ENCODE assay signal across 15 cellular contexts in genomic region chr12:48973084-48973483, GRCh38. TPM values are rescaled to one million over a fixed set of nuclear protein-coding genes. Genes with fewer than 3 reads are reported as not detected.
A peak's percentile ranks its signal among the peaks of the same experiment; 100 is the strongest.
DNase-seq lines count a peak whose midpoint lies in the region; ATAC-seq and TF ChIP-seq lines count a peak whose summit lies in the region.
"Had no signal": no experiment of that assay in that cellular context is flagged by ENCODE, and none has a peak within 500 bp of the region (broad histone marks: within the 10 kb centered on the region; RNA-seq: fewer than 3 reads in every experiment).

No MANE protein-coding gene starts in this region.

- ATAC-seq in GM23338, result no peak
- ATAC-seq: K562 had no signal

- intact Hi-C loops in ovary (cut with DNase I), result no loop called here

- no peaks in the 10 kb centered on the region for H3K79me2 ChIP-seq in GM23338 (replicated peaks; ENCODE audit: insufficient read depth)
- H3K79me2 ChIP-seq in osteoblast (ENCODE audit: insufficient read depth, low read length), result no peaks in the 10 kb centered on the region

- H3K27ac ChIP-seq in BLaER1 treated with 17β-estradiol and CSF1 and Interleukin-3, amounts not matched to agents 10 nM and 100 nM, result no peak overlapping the region
- H3K27ac ChIP-seq in GM23338 (ENCODE audit: low read depth), result no peak overlapping the region
- H3K27ac ChIP-seq in osteoblast (ENCODE audit: low read depth, low read length), result no peak overlapping the region
- H3K27ac ChIP-seq in ovary, result no peak overlapping the region
- H3K27ac ChIP-seq: GM23248 had no signal

- no peak overlapping the region for H3K27ac Mint-ChIP-seq in GM23338

- peaks cover 36 to 59% (median 47%) of the 10 kb centered on the region in 10 experiments for H3K4me1 ChIP-seq in BLaER1 treated with 17β-estradiol and CSF1 and Interleukin-3, amounts not matched to agents 10 nM and 100 nM
- peaks cover 35% of the 10 kb centered on the region for H3K4me1 ChIP-seq in GM23338 (ENCODE audit: insufficient read depth)
- H3K4me1 ChIP-seq in osteoblast (ENCODE audit: insufficient read depth, low read length), result peaks cover 47% of the 10 kb centered on the region
- peaks cover 4% of the 10 kb centered on the region for H3K4me1 ChIP-seq in ovary (ENCODE audit: insufficient read depth)

- TF ChIP-seq POLR2A in ovary (IDR thresholded peaks at IDR 0.05), result no peak

- TF ChIP-seq EP300 in ovary (IDR thresholded peaks at IDR 0.05), result no peak

- peaks cover 43% of the 10 kb centered on the region for H3K4me1 Mint-ChIP-seq in GM23338

- H3K4me3 Mint-ChIP-seq in GM23338, result no peak overlapping the region; the same call in 2 of the 3 replicates

- peak overlapping the region in 7 of 11 experiments; percentile 41 to 89 (median 73); a peak in 12 of 22 replicates for H3K4me2 ChIP-seq in BLaER1 treated with 17β-estradiol and CSF1 and Interleukin-3, amounts not matched to agents 10 nM and 100 nM
- no peak overlapping the region for H3K4me2 ChIP-seq in GM23338
- H3K4me2 ChIP-seq in osteoblast (ENCODE audit: insufficient read depth, low read length), result peak overlapping the region; percentile 64

- no peaks in the 10 kb centered on the region; the same call in 2 of the 3 replicates for H3K9me3 Mint-ChIP-seq in GM23338

- peaks cover 0 to 9% (median 0%) of the 10 kb centered on the region in 11 experiments; a peak in 5 of 22 replicates for H3K9me3 ChIP-seq in BLaER1 treated with 17β-estradiol and CSF1 and Interleukin-3, amounts not matched to agents 10 nM and 100 nM (replicated peaks in 1 of 11)
- H3K9me3 ChIP-seq in osteoblast (ENCODE audit: low read depth, low read length) (no peaks in the 10 kb centered on the region), ovary (no peaks in the 10 kb centered on the region)

- H3K36me3 ChIP-seq in BLaER1 treated with 17β-estradiol and CSF1 and Interleukin-3, amounts not matched to agents 10 nM and 100 nM, result no peaks in the 10 kb centered on the region
- H3K36me3 ChIP-seq in GM23338 (ENCODE audit: insufficient read depth), result no peaks in the 10 kb centered on the region
- H3K36me3 ChIP-seq in osteoblast (ENCODE audit: insufficient read depth, low read length), result no peaks in the 10 kb centered on the region
- no peaks in the 10 kb centered on the region for H3K36me3 ChIP-seq in ovary

- no peak for TF ChIP-seq CTCF in GM23338 (conservative IDR thresholded peaks at IDR 0.05; ENCODE audit: low read depth in 2 of 2)
- no peak for TF ChIP-seq CTCF in osteoblast (IDR thresholded peaks at IDR 0.05; ENCODE audit: extremely low read depth, low read depth, low read length)
- TF ChIP-seq CTCF in ovary (IDR thresholded peaks at IDR 0.05), result no peak

- H3K9ac ChIP-seq in BLaER1 treated with 17β-estradiol and CSF1 and Interleukin-3, amounts not matched to agents 10 nM and 100 nM, result no peak overlapping the region
- H3K9ac ChIP-seq: GM23248 had no signal

- H2AFZ ChIP-seq in GM23338, result no peak overlapping the region
- no peak overlapping the region for H2AFZ ChIP-seq in osteoblast (ENCODE audit: low read length)
- H2AFZ ChIP-seq: GM23248 had no signal

- H3K36me3 Mint-ChIP-seq in GM23338 (ENCODE audit: low read depth), result no peaks in the 10 kb centered on the region; the same call in 1 of the 3 replicates

- peaks cover 100% of the 10 kb centered on the region for H3K27me3 Mint-ChIP-seq in GM23338 (ENCODE audit: insufficient read depth, low read depth, poor library complexity)

- H3F3A ChIP-seq in GM23338 (replicated peaks; ENCODE audit: low read depth), result peaks cover 20% of the 10 kb centered on the region; the same call in 1 of the 2 replicates

- H4K20me1 ChIP-seq in BLaER1 treated with 17β-estradiol and CSF1 and Interleukin-3, amounts not matched to agents 10 nM and 100 nM, result peaks cover 0 to 85% (median 41%) of the 10 kb centered on the region in 11 experiments; a peak in 19 of 22 replicates
- peaks cover 22% of the 10 kb centered on the region for H4K20me1 ChIP-seq in GM23338 (replicated peaks; ENCODE audit: insufficient read depth)
- peaks cover 4% of the 10 kb centered on the region for H4K20me1 ChIP-seq in osteoblast (ENCODE audit: insufficient read depth, low read length)

- peaks cover 100% of the 10 kb centered on the region in 11 experiments for H3K27me3 ChIP-seq in BLaER1 treated with 17β-estradiol and CSF1 and Interleukin-3, amounts not matched to agents 10 nM and 100 nM
- H3K27me3 ChIP-seq in GM23338 (ENCODE audit: insufficient read depth), result peaks cover 100% of the 10 kb centered on the region
- H3K27me3 ChIP-seq in osteoblast (ENCODE audit: insufficient read depth, low read length), result peaks cover 35% of the 10 kb centered on the region
- H3K27me3 ChIP-seq in ovary, result peaks cover under 1% of the 10 kb centered on the region

- WGBS in ovary, 3 donors, result 31 to 51% (median 33%) methylated on average over 1 of the region's 1 CpG

- H3K4me3 ChIP-seq in BLaER1 treated with 17β-estradiol and CSF1 and Interleukin-3, amounts not matched to agents 10 nM and 100 nM, result 0 out of 20 replicates have a peak overlapping the region, but pooled peaks of 1 of the 10 experiments have one; percentile 18
- no peak overlapping the region for H3K4me3 ChIP-seq in GM23338
- H3K4me3 ChIP-seq in osteoblast (ENCODE audit: insufficient read depth, low read length), result no peak overlapping the region
- H3K4me3 ChIP-seq in ovary, result no peak overlapping the region
- H3K4me3 ChIP-seq: GM23248, K562 had no signal

- DNase-seq in GM23338 (ENCODE audit: low spot score), result no peak
- DNase-seq in epidermal melanocyte (ENCODE audit: insufficient read length, low spot score), result peak; percentile 13
- peak; percentile 79 for DNase-seq in osteoblast (ENCODE audit: insufficient read length, low spot score, missing footprints)
- no peak for DNase-seq in RKO (ENCODE audit: low spot score)
- no peak for DNase-seq in DMS53 treated with DMSO at 0.1 percent for 48 hours (lab: John Stamatoyannopoulos, UW; ENCODE audit: unreplicated experiment)
- DNase-seq in ovary, result no peak
- DNase-seq: NCI-H1417, NCI-H187 treated with DMSO at 0.1 percent for 48 hours, NCI-H226, NCI-H524, NCI-H82, SW 1271 had no signal

- H3K9me2 ChIP-seq in GM23338 (ENCODE audit: insufficient read depth), result no peaks in the 10 kb centered on the region

TF ChIP-seq in GM23338, 12 proteins besides CTCF, POLR2A, EP300 and RAD21:
- TF ChIP-seq CREB1 (CRISPR knock-in tag; IDR thresholded peaks at IDR 0.05; ENCODE audit: low read depth), result no peak
- peak; percentile 75 for TF ChIP-seq EZH2 (IDR thresholded peaks at IDR 0.05; ENCODE audit: low read depth, unreplicated experiment)

RNA-seq across cellular contexts. Expression of gene WNT10B, which starts 1.5 kb away (rescaled TPM):
- 0.50 TPM in 1 of 2 replicates, not detected in the other for total RNA-seq in GM23338 (2014; rRNA removed; shearing (Covaris generic))
- polyA plus RNA-seq in GM23338 (2016; fragmentation: Nextera tagmentation; extraction: Ambion mirVana), result not detected in 2 replicates
- 0.29 and 0.36 TPM in 2 replicates for total RNA-seq in osteoblast
- total RNA-seq in ovary, result under 1 TPM in 1 of 7 donors, not detected in 6; 0.24 TPM
- under 1 TPM; 0.19 to 0.97 TPM for polyA plus RNA-seq in ovary

RNA-seq across cellular contexts. Expression of gene WNT1, which starts 5.0 kb away (rescaled TPM):
- total RNA-seq in GM23338 (2014; rRNA removed; shearing (Covaris generic)), result not detected in 2 replicates
- not detected in 2 replicates for polyA plus RNA-seq in GM23338 (2016; fragmentation: Nextera tagmentation; extraction: Ambion mirVana)
- total RNA-seq in osteoblast, result not detected in 2 replicates
- total RNA-seq in ovary, result not detected
- not detected for polyA plus RNA-seq in ovary
- total RNA-seq: GM23248, K562 had no signal
- polyA plus RNA-seq: GM23248, K562 had no signal

RNA-seq across cellular contexts. Expression of gene ARF3, which starts 15.8 kb away (rescaled TPM):
- total RNA-seq in GM23338 (2014; rRNA removed; shearing (Covaris generic)), result 125 and 130 TPM in 2 replicates
- polyA plus RNA-seq in GM23338 (2016; fragmentation: Nextera tagmentation; extraction: Ambion mirVana) (53.9 and 57.0 TPM in 2 replicates), ovary (100 to 1,000 TPM in 1 of 2 donors, 10 to 100 TPM in 1; 59.0 to 243 TPM)
- total RNA-seq in osteoblast (51.9 and 53.9 TPM in 2 replicates), ovary (100 to 1,000 TPM in 4 of 7 donors, 10 to 100 TPM in 3; 25.5 to 123 (median 100) TPM)

RNA-seq across cellular contexts. Expression of gene DDN, which starts 26.1 kb away (rescaled TPM):
- total RNA-seq in GM23338 (2014; rRNA removed; shearing (Covaris generic)), result 0.04 and 0.10 TPM in 2 replicates
- polyA plus RNA-seq in GM23338 (2016; fragmentation: Nextera tagmentation; extraction: Ambion mirVana), result 0.12 TPM in 1 of 2 replicates, not detected in the other
- under 0.01 and 0.29 TPM in 2 replicates for total RNA-seq in osteoblast
- total RNA-seq in ovary, result under 1 TPM in 1 of 7 donors, not detected in 6; 0.05 TPM
- polyA plus RNA-seq in ovary, result under 1 TPM; 0.04 to 0.28 TPM
- total RNA-seq: GM23248 had no signal
- polyA plus RNA-seq: GM23248 had no signal

RNA-seq across cellular contexts. Expression of gene PRKAG1, which starts 45.5 kb away (rescaled TPM):
- total RNA-seq in GM23338 (2014; rRNA removed; shearing (Covaris generic)), result 27.2 and 35.4 TPM in 2 replicates
- 19.1 and 19.9 TPM in 2 replicates for polyA plus RNA-seq in GM23338 (2016; fragmentation: Nextera tagmentation; extraction: Ambion mirVana)
- 81.3 and 89.0 TPM in 2 replicates for total RNA-seq in osteoblast
- 10 to 100 TPM; 25.6 to 58.2 (median 35.8) TPM for total RNA-seq in ovary
- 10 to 100 TPM; 38.3 to 98.5 TPM for polyA plus RNA-seq in ovary

Comparison
In these comparisons a context has a peak if more than half of its experiments do, and no peak if none do; other contexts are left out.
1. DNase-seq: peak in epidermal melanocyte (single experiment) and osteoblast (single experiment); none in GM23338 (single experiment), RKO (single experiment), DMS53 treated with DMSO at 0.1 percent for 48 hours (single experiment) and ovary (0 of 5).